ENCODE assay signal across 1 cellular context in the genomic region with DNA sequence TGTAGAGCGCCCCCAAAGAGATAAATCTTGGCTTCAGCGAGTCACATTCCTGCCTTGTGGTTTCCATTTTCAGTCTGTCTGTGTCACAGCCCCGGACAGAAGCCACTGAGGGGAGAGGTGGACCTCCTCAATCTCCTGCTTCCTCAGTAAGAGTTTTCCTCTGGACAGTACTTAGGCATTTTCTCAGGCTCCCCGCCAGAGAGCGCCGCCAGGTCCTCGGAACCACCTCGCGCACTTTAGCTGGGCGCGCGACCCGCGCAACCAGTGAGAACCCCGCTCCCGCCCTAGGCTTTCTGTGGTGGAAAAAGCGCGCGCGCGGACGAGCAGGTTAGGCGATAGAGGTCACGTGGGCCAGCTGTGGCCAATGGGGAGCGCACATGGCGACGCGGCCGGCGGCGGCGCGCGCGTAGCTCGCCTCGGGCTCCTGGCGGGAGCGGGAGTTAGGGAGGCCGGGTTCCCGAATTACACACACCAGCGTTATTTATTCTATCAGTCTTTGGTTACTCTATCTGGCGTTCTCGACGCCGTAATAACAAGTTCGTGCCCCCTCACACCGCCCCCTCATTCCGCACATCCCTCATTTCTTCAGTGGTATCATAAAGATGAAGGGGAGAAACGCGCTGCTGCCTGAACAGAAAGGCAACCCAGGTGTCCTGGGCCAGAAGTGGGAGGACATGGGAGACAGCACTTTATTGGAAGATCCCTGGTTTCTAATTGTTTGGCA.
TF ChIP-seq lines count a peak whose summit lies in the region.

No MANE protein-coding gene starts in this region.

TF ChIP-seq in K562, 482 proteins besides CTCF, POLR2A, EP300 and RAD21 (continued from another document and continues in another):
- TF ChIP-seq E2F4 (CRISPR knock-in tag; IDR thresholded peaks at IDR 0.05; ENCODE audit: low read depth) (peak; percentile 82; the same call in 1 of the 2 replicates), NCOA6 (IDR thresholded peaks at IDR 0.05) (no peak), CBX8 (IDR thresholded peaks at IDR 0.05; ENCODE audit: borderline replicate concordance, extremely low read depth, low read depth, low read length, poor library complexity, severe bottlenecking) (no peak), SAFB2 (IDR thresholded peaks at IDR 0.05; ENCODE audit: borderline replicate concordance, low read depth, low read length, severe bottlenecking) (no peak), SRF (CRISPR knock-in tag; IDR thresholded peaks at IDR 0.05) (peak in 1 of 2 experiments; percentile 82; a peak in 2 of 4 replicates), ILF3 (IDR thresholded peaks at IDR 0.05; ENCODE audit: borderline replicate concordance) (no peak), ZNF639 (CRISPR knock-in tag; conservative IDR thresholded peaks at IDR 0.05 in 1 of 2, IDR thresholded peaks at IDR 0.05 in 1 of 2) (peak in 1 of 2 experiments; percentile 81; a peak in 1 of 4 replicates), MYNN (IDR thresholded peaks at IDR 0.05) (peak; percentile 99), MYNN (CRISPR knock-in tag; IDR thresholded peaks at IDR 0.05) (no peak; the same call in 1 of the 2 replicates), POLR2AphosphoS5 (IDR thresholded peaks at IDR 0.05; ENCODE audit: control insufficient read depth, insufficient read depth, low read depth, low read length) (peak; percentile 54; the same call in 1 of the 2 replicates), RHOXF2B (CRISPR knock-in tag; conservative IDR thresholded peaks at IDR 0.05) (no peak), HMBOX1 (IDR thresholded peaks at IDR 0.05) (peak; percentile 56; the same call in 1 of the 2 replicates), CBX2 (IDR thresholded peaks at IDR 0.05; ENCODE audit: insufficient read depth, low read length, poor library complexity, severe bottlenecking) (no peak), ATF6 (CRISPR knock-in tag; IDR thresholded peaks at IDR 0.05) (peak; percentile 35; the same call in 1 of the 2 replicates), CHD2 (IDR thresholded peaks at IDR 0.05; ENCODE audit: low read depth, low read length) (peak; percentile 67; the same call in 1 of the 2 replicates), PHB2 (IDR thresholded peaks at IDR 0.05; ENCODE audit: low read depth) (no peak), ZNF316 (IDR thresholded peaks at IDR 0.05) (no peak), ZMIZ1 (IDR thresholded peaks at IDR 0.05; ENCODE audit: low read depth in 2 of 2, low read length in 2 of 2) (0 out of 4 replicates have a peak, but pooled peaks of 1 of the 2 experiments have one; percentile 24), DACH1 (IDR thresholded peaks at IDR 0.05; ENCODE audit: partially characterized antibody) (no peak), ZNF445 (CRISPR knock-in tag; IDR thresholded peaks at IDR 0.05; ENCODE audit: low read depth) (peak; percentile 42; the same call in 1 of the 2 replicates), GABPA (tag; conservative IDR thresholded peaks at IDR 0.05; ENCODE audit: low read depth) (0 out of 2 replicates have a peak, but pooled peaks have one; percentile 15), ZNF431 (CRISPR knock-in tag; IDR thresholded peaks at IDR 0.05) (no peak), ETS1 (conservative IDR thresholded peaks at IDR 0.05; ENCODE audit: control insufficient read depth, low read depth, low read length) (no peak), POLR3G (IDR thresholded peaks at IDR 0.05; ENCODE audit: extremely low read depth, insufficient read length, insufficient replicate concordance) (no peak), CREM (IDR thresholded peaks at IDR 0.05; ENCODE audit: low read depth) (peak; percentile 90), ZBTB7A (IDR thresholded peaks at IDR 0.05; ENCODE audit: borderline replicate concordance, control insufficient read depth, low read depth, low read length) (0 out of 2 replicates have a peak, but pooled peaks have one; percentile 18), ZNF668 (CRISPR knock-in tag; IDR thresholded peaks at IDR 0.05) (no peak)
- TF ChIP-seq, protein P1, sequence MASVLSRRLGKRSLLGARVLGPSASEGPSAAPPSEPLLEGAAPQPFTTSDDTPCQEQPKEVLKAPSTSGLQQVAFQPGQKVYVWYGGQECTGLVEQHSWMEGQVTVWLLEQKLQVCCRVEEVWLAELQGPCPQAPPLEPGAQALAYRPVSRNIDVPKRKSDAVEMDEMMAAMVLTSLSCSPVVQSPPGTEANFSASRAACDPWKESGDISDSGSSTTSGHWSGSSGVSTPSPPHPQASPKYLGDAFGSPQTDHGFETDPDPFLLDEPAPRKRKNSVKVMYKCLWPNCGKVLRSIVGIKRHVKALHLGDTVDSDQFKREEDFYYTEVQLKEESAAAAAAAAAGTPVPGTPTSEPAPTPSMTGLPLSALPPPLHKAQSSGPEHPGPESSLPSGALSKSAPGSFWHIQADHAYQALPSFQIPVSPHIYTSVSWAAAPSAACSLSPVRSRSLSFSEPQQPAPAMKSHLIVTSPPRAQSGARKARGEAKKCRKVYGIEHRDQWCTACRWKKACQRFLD (CRISPR knock-in tag; IDR thresholded peaks at IDR 0.05) = peak; percentile 67; the same call in 1 of the 2 replicates
- TF ChIP-seq, protein P2, sequence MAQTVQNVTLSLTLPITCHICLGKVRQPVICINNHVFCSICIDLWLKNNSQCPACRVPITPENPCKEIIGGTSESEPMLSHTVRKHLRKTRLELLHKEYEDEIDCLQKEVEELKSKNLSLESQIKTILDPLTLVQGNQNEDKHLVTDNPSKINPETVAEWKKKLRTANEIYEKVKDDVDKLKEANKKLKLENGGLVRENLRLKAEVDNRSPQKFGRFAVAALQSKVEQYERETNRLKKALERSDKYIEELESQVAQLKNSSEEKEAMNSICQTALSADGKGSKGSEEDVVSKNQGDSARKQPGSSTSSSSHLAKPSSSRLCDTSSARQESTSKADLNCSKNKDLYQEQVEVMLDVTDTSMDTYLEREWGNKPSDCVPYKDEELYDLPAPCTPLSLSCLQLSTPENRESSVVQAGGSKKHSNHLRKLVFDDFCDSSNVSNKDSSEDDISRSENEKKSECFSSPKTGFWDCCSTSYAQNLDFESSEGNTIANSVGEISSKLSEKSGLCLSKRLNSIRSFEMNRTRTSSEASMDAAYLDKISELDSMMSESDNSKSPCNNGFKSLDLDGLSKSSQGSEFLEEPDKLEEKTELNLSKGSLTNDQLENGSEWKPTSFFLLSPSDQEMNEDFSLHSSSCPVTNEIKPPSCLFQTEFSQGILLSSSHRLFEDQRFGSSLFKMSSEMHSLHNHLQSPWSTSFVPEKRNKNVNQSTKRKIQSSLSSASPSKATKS (CRISPR knock-in tag; IDR thresholded peaks at IDR 0.05) = no peak
- TF ChIP-seq, protein P3, sequence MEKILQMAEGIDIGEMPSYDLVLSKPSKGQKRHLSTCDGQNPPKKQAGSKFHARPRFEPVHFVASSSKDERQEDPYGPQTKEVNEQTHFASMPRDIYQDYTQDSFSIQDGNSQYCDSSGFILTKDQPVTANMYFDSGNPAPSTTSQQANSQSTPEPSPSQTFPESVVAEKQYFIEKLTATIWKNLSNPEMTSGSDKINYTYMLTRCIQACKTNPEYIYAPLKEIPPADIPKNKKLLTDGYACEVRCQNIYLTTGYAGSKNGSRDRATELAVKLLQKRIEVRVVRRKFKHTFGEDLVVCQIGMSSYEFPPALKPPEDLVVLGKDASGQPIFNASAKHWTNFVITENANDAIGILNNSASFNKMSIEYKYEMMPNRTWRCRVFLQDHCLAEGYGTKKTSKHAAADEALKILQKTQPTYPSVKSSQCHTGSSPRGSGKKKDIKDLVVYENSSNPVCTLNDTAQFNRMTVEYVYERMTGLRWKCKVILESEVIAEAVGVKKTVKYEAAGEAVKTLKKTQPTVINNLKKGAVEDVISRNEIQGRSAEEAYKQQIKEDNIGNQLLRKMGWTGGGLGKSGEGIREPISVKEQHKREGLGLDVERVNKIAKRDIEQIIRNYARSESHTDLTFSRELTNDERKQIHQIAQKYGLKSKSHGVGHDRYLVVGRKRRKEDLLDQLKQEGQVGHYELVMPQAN (IDR thresholded peaks at IDR 0.05; ENCODE audit: borderline replicate concordance) = no peak
- TF ChIP-seq, protein P4, sequence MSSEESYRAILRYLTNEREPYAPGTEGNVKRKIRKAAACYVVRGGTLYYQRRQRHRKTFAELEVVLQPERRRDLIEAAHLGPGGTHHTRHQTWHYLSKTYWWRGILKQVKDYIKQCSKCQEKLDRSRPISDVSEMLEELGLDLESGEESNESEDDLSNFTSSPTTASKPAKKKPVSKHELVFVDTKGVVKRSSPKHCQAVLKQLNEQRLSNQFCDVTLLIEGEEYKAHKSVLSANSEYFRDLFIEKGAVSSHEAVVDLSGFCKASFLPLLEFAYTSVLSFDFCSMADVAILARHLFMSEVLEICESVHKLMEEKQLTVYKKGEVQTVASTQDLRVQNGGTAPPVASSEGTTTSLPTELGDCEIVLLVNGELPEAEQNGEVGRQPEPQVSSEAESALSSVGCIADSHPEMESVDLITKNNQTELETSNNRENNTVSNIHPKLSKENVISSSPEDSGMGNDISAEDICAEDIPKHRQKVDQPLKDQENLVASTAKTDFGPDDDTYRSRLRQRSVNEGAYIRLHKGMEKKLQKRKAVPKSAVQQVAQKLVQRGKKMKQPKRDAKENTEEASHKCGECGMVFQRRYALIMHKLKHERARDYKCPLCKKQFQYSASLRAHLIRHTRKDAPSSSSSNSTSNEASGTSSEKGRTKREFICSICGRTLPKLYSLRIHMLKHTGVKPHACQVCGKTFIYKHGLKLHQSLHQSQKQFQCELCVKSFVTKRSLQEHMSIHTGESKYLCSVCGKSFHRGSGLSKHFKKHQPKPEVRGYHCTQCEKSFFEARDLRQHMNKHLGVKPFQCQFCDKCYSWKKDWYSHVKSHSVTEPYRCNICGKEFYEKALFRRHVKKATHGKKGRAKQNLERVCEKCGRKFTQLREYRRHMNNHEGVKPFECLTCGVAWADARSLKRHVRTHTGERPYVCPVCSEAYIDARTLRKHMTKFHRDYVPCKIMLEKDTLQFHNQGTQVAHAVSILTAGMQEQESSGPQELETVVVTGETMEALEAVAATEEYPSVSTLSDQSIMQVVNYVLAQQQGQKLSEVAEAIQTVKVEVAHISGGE (CRISPR knock-in tag; IDR thresholded peaks at IDR 0.05) = peak in 1 of 3 experiments; percentile 85; a peak in 2 of 6 replicates
